In genomic region chrX:10015711-10016515, GRCh38 we compare ENCODE assay signal across 8 cellular contexts. TPM values are rescaled to one million over a fixed set of nuclear protein-coding genes. Genes with fewer than 3 reads are reported as not detected.
DNase-seq lines count a peak whose midpoint lies in the region; ATAC-seq and TF ChIP-seq lines count a peak whose summit lies in the region.

No MANE protein-coding gene starts in this region.

- no peaks in the 10 kb centered on the region for H3K9me2 ChIP-seq in OCI-LY7 (ENCODE audit: insufficient read depth, low read length)

- CTCF ChIA-PET in AG04449 (lab: Yijun Ruan, JAX): interaction anchor here (1.4 to 3.7 kb wide), 3 partner anchors 15 to 104 kb away, joined by 3 to 21 read pairs (median 7); no protein-coding TSS in a partner anchor
- CTCF ChIA-PET in OCI-LY7 (lab: Charles Lee; ENCODE audit: unreplicated experiment): no interaction called here

- H3K18ac ChIP-seq in mesenchymal stem cell (ENCODE audit: low read depth in 1 of 2, low read length in 2 of 2): peak overlapping the region; percentile 62

- H3K9me3 Mint-ChIP-seq in dendritic cell treated with granulocyte-macrophage colony-stimulating factor and Interleukin-4, amounts not matched to agents 40 ng/mL and 50 ng/mL, for 4 days: no peaks in the 10 kb centered on the region
- peaks cover 3% of the 10 kb centered on the region for H3K9me3 Mint-ChIP-seq in type B pancreatic cell

- H3K36me3 Mint-ChIP-seq in dendritic cell treated with granulocyte-macrophage colony-stimulating factor and Interleukin-4, amounts not matched to agents 40 ng/mL and 50 ng/mL, for 4 days (ENCODE audit: low read depth): peaks cover 12% of the 10 kb centered on the region
- H3K36me3 Mint-ChIP-seq in type B pancreatic cell: no peaks in the 10 kb centered on the region

- H3K27ac ChIP-seq in OCI-LY7 (ENCODE audit: low read depth, low read length, poor library complexity, severe bottlenecking) (no peak overlapping the region), mesenchymal stem cell (ENCODE audit: low read length, poor library complexity, severe bottlenecking) (peak overlapping the region; percentile 53)

- POLR2A ChIA-PET in AG04449 (lab: Yijun Ruan, JAX): interaction anchor here (0.6 kb wide), 1 partner anchor 224 kb away, joined by 3 read pairs; no protein-coding TSS in a partner anchor
- POLR2A ChIA-PET in OCI-LY7 (lab: Charles Lee): interaction anchor here (0.7 to 1.8 kb wide), 4 partner anchors 24 to 103 kb away, joined by 3 to 5 read pairs (median 3); no protein-coding TSS in a partner anchor

- no peak overlapping the region for H2AK5ac ChIP-seq in mesenchymal stem cell (ENCODE audit: low read length, severe bottlenecking)

- intact Hi-C loops in OCI-LY7 (cut with micrococcal nuclease; ENCODE audit: unreplicated experiment): loop anchor here (2.0 kb wide), 1 partner anchor 103 kb away; no protein-coding TSS in a partner anchor
- intact Hi-C loops in dendritic cell treated with granulocyte-macrophage colony-stimulating factor and Interleukin-4, amounts not matched to agents 40 ng/mL and 50 ng/mL, for 4 days (cut with micrococcal nuclease): no loop called here

- TF ChIP-seq CTCF in AG04449 (IDR thresholded peaks at IDR 0.05; ENCODE audit: insufficient read depth, low read length, missing control alignments) (no peak), OCI-LY7 (conservative IDR thresholded peaks at IDR 0.05; ENCODE audit: low read length) (no peak), type B pancreatic cell (conservative IDR thresholded peaks at IDR 0.05) (no peak)

- peak overlapping the region; percentile 34 for H3K27ac Mint-ChIP-seq in dendritic cell treated with granulocyte-macrophage colony-stimulating factor and Interleukin-4, amounts not matched to agents 40 ng/mL and 50 ng/mL, for 4 days
- peak overlapping the region; percentile 76 for H3K27ac Mint-ChIP-seq in type B pancreatic cell

- peaks cover 29% of the 10 kb centered on the region for H3K4me1 Mint-ChIP-seq in dendritic cell treated with granulocyte-macrophage colony-stimulating factor and Interleukin-4, amounts not matched to agents 40 ng/mL and 50 ng/mL, for 4 days (ENCODE audit: low read depth)
- H3K4me1 Mint-ChIP-seq in type B pancreatic cell (ENCODE audit: unreplicated experiment): peaks cover 12% of the 10 kb centered on the region

- H3K4me1 ChIP-seq in OCI-LY7 (ENCODE audit: insufficient read depth, low read length, poor library complexity, severe bottlenecking) (peaks cover 33% of the 10 kb centered on the region), mesenchymal stem cell (ENCODE audit: control insufficient read depth, insufficient read depth, low read depth, low read length) (peaks cover 4% of the 10 kb centered on the region)

- peaks cover 16% of the 10 kb centered on the region; the same call in 1 of the 2 replicates for H3K79me2 ChIP-seq in OCI-LY7 (ENCODE audit: insufficient read depth, low read depth, low read length)

- peak overlapping the region; percentile 78 for H3K4me3 Mint-ChIP-seq in dendritic cell treated with granulocyte-macrophage colony-stimulating factor and Interleukin-4, amounts not matched to agents 40 ng/mL and 50 ng/mL, for 4 days
- peak overlapping the region; percentile 85 for H3K4me3 Mint-ChIP-seq in type B pancreatic cell

- H2BK15ac ChIP-seq in mesenchymal stem cell (ENCODE audit: low read depth, poor library complexity, severe bottlenecking): no peak overlapping the region

- H2BK120ac ChIP-seq in mesenchymal stem cell (ENCODE audit: low read depth, low read length): peak overlapping the region; percentile 34

- H4K91ac ChIP-seq in mesenchymal stem cell (ENCODE audit: low read length): peak overlapping the region; percentile 27

- ATAC-seq in GM18909 (IDR thresholded peaks at IDR 0.05; ENCODE audit: poor library complexity, unreplicated experiment) (peak; percentile 16), GM21717 (IDR thresholded peaks at IDR 0.05; ENCODE audit: unreplicated experiment) (no peak)

- no peaks in the 10 kb centered on the region for H3K36me3 ChIP-seq in OCI-LY7 (ENCODE audit: insufficient read depth, low read length)
- H3K36me3 ChIP-seq in mesenchymal stem cell (ENCODE audit: control insufficient read depth in 1 of 2, insufficient read depth in 2 of 2, low read depth in 1 of 2, low read length in 2 of 2): no peaks in the 10 kb centered on the region

- H3K4me2 ChIP-seq in OCI-LY7 (ENCODE audit: low read length) (peak overlapping the region; percentile 84), mesenchymal stem cell (ENCODE audit: low read length, poor library complexity, severe bottlenecking) (peak overlapping the region; percentile 78)

- no peak overlapping the region for H2BK12ac ChIP-seq in mesenchymal stem cell (ENCODE audit: low read length in 2 of 2)

- peaks cover 3% of the 10 kb centered on the region; the same call in 1 of the 2 replicates for H4K20me1 ChIP-seq in OCI-LY7 (ENCODE audit: insufficient read depth, low read length)

- no peaks in the 10 kb centered on the region for H3K9me3 ChIP-seq in OCI-LY7 (ENCODE audit: low read length)
- no peaks in the 10 kb centered on the region for H3K9me3 ChIP-seq in mesenchymal stem cell (ENCODE audit: control insufficient read depth, low read length)

- DNase-seq in AG04449 (ENCODE audit: low read depth, low spot score): no peak
- peak; percentile 53 for DNase-seq in OCI-LY7 (ENCODE audit: low spot score)
- peak; percentile 77 for DNase-seq in mesenchymal stem cell
- no peak for DNase-seq in type B pancreatic cell (ENCODE audit: extremely low spot score, unreplicated experiment)
- no peak for DNase-seq in LoVo (ENCODE audit: low spot score)

- peak overlapping the region; percentile 79 for H2BK5ac ChIP-seq in mesenchymal stem cell (ENCODE audit: low read depth, low read length, poor library complexity, severe bottlenecking)

- no peak overlapping the region for H2AFZ ChIP-seq in OCI-LY7 (ENCODE audit: low read length)
- no peak overlapping the region for H2AFZ ChIP-seq in mesenchymal stem cell (ENCODE audit: low read depth, low read length)

- no TSS peak for BruUV-seq in OCI-LY7 (replicated peaks; lab: Mats Ljungman, UMichigan)

- peaks cover 0 to 3% of the 10 kb centered on the region in 2 experiments for H3K27me3 ChIP-seq in mesenchymal stem cell (ENCODE audit: control insufficient read depth in 1 of 2, insufficient read depth in 1 of 2, low read length in 2 of 2)

- no peak overlapping the region for H3K14ac ChIP-seq in mesenchymal stem cell (ENCODE audit: low read length in 2 of 2)

- peaks cover 3% of the 10 kb centered on the region for H3K27me3 Mint-ChIP-seq in dendritic cell treated with granulocyte-macrophage colony-stimulating factor and Interleukin-4, amounts not matched to agents 40 ng/mL and 50 ng/mL, for 4 days
- no peaks in the 10 kb centered on the region for H3K27me3 Mint-ChIP-seq in type B pancreatic cell

- H3K4me3 ChIP-seq in AG04449 (ENCODE audit: low read depth, low read length): peak overlapping the region; percentile 62
- peak overlapping the region; percentile 73 for H3K4me3 ChIP-seq in OCI-LY7 (ENCODE audit: low read depth, low read length, poor library complexity, severe bottlenecking)
- peak overlapping the region; percentile 68 to 77 for H3K4me3 ChIP-seq in mesenchymal stem cell (ENCODE audit: insufficient read depth in 1 of 2, low read depth in 1 of 2, low read length in 2 of 2)

- peaks cover 3% of the 10 kb centered on the region for H3K79me1 ChIP-seq in mesenchymal stem cell (replicated peaks; ENCODE audit: low read length, poor library complexity, severe bottlenecking)

- H3K23ac ChIP-seq in mesenchymal stem cell (ENCODE audit: low read length in 2 of 2): no peak overlapping the region

- WGBS in mesenchymal stem cell: under 1% methylated on average over 40 of the region's 88 CpGs

- peak overlapping the region in 1 of 2 experiments; percentile 67 for H3K4ac ChIP-seq in mesenchymal stem cell (ENCODE audit: low read depth in 1 of 2, low read length in 2 of 2)

- H4K8ac ChIP-seq in mesenchymal stem cell (ENCODE audit: low read length): peak overlapping the region; percentile 28

- H3K9ac ChIP-seq in mesenchymal stem cell (ENCODE audit: low read length): peak overlapping the region; percentile 83

RNA-seq across cellular contexts. Expression of gene CLDN34, which starts 48.8 kb away (rescaled TPM):
- total RNA-seq in OCI-LY7 (2014; rRNA removed; shearing (Covaris generic)): not detected in 2 replicates
- total RNA-seq in OCI-LY7 (2022) (not detected in 2 replicates), type B pancreatic cell (ENCODE audit: low replicate concordance) (0.86 TPM in 1 of 2 replicates, not detected in the other)
- polyA plus RNA-seq in mesenchymal stem cell (2013, experiment 1 of 2): 0.15 TPM
- 0.04 TPM for polyA plus RNA-seq in mesenchymal stem cell (2013, experiment 2 of 2)

Comparison
In these comparisons a context has a peak if more than half of its experiments do, and no peak if none do; other contexts are left out.
1. DNase-seq: peak in OCI-LY7 (single experiment) and mesenchymal stem cell (single experiment); none in AG04449 (single experiment), type B pancreatic cell (single experiment) and LoVo (single experiment).
2. Peak in every context shown above with its lines, with median percentiles within 50 percentile points of each other: H3K4me3 ChIP-seq.